8 cellular contexts compared by ENCODE assay signal in genomic region chr1:234727018-234727757, GRCh38.
DNase-seq lines count a peak whose midpoint lies in the region; ATAC-seq and TF ChIP-seq lines count a peak whose summit lies in the region.

No MANE protein-coding gene starts in this region.

- H3K4me1 Mint-ChIP-seq in brain (peaks cover 99% of the 10 kb centered on the region), neural progenitor cell (peaks cover 95% of the 10 kb centered on the region)

- H3K9me3 ChIP-seq in neural progenitor cell (ENCODE audit: low read depth), result no peaks in the 10 kb centered on the region

- no peaks in the 10 kb centered on the region for H3K79me2 ChIP-seq in neural progenitor cell (ENCODE audit: low read depth)

- H2AFZ ChIP-seq in neural progenitor cell (replicated peaks), result peak overlapping the region; percentile 67

- no peak overlapping the region for H3K9ac ChIP-seq in neural progenitor cell

- no peaks in the 10 kb centered on the region for H3K27me3 ChIP-seq in neural progenitor cell

- H3K4me1 ChIP-seq in neural progenitor cell, result peaks cover 50% of the 10 kb centered on the region

- peaks cover 40% of the 10 kb centered on the region for H3F3A ChIP-seq in neural progenitor cell (ENCODE audit: low read depth)

- H3K27ac Mint-ChIP-seq in brain, result peak overlapping the region; percentile 98 to 100 (median 99)
- H3K27ac Mint-ChIP-seq in neural progenitor cell, result peak overlapping the region; percentile 99

- no peak overlapping the region for H3K4me3 ChIP-seq in neural progenitor cell

- no peak overlapping the region for H3K27ac ChIP-seq in neural progenitor cell

- H3K4me2 ChIP-seq in neural progenitor cell, result peak overlapping the region; percentile 53

- no peaks in the 10 kb centered on the region for H3K36me3 ChIP-seq in neural progenitor cell

- H3K4me3 Mint-ChIP-seq in brain (peak overlapping the region in 3 of 5 experiments; percentile 7 to 52 (median 49)), neural progenitor cell (peak overlapping the region; percentile 2)

- no peak for TF ChIP-seq CTCF in brain (conservative IDR thresholded peaks at IDR 0.05)
- TF ChIP-seq CTCF in neural progenitor cell (IDR thresholded peaks at IDR 0.05), result no peak

- H4K20me1 ChIP-seq in neural progenitor cell (ENCODE audit: low read depth), result no peaks in the 10 kb centered on the region

- peak; percentile 87 for DNase-seq in NCI-H1092 treated with DMSO at 0.1 percent for 48 hours (lab: John Stamatoyannopoulos, UW)
- peak; percentile 37 for DNase-seq in neural progenitor cell (ENCODE audit: low spot score)
- DNase-seq in medulla oblongata (ENCODE audit: extremely low spot score), result no peak
- DNase-seq in COR-L47 (lab: John Stamatoyannopoulos, UW), result no peak
- no peak for DNase-seq in amniotic stem cell (lab: John Stamatoyannopoulos, UW)

- ATAC-seq in GM19395 (IDR thresholded peaks at IDR 0.05; ENCODE audit: unreplicated experiment), result peak; percentile 47
- no peak for ATAC-seq in esophagus mucosa

- H3K9me3 Mint-ChIP-seq in brain (peaks cover 0 to 13% (median 0%) of the 10 kb centered on the region in 5 experiments), neural progenitor cell (no peaks in the 10 kb centered on the region)

- H3K27me3 Mint-ChIP-seq in brain (no peaks in the 10 kb centered on the region), neural progenitor cell (ENCODE audit: insufficient read depth, low read depth) (peaks cover 13% of the 10 kb centered on the region)

- no peaks in the 10 kb centered on the region for H3K36me3 Mint-ChIP-seq in brain
- H3K36me3 Mint-ChIP-seq in neural progenitor cell, result no peaks in the 10 kb centered on the region

Comparison
In these comparisons a context has a peak if more than half of its experiments do, and no peak if none do; other contexts are left out.
1. DNase-seq: peak in NCI-H1092 treated with DMSO at 0.1 percent for 48 hours (single experiment) and neural progenitor cell (single experiment); none in medulla oblongata (single experiment), COR-L47 (single experiment) and amniotic stem cell (single experiment).